24 cellular contexts compared by ENCODE assay signal in the genomic region with DNA sequence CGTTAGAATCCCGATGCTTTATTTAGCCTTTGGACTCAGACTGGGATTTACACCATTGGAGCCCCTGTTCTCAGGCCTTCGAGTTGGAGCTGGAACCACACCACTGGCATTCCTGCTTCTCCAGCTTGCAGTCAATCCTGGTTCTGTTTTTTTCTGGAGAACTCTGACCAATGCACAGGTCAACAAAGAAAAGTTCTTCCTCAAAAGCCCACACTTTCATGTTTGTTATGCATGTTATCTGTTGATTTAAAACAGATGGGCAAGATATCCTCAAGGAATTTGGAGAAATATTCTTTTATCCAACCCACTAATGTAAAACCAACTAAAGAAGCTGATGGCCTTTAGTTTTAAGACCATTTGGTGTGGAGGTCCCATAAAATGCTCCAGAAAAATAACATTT.
"Had no signal": no experiment of that assay in that cellular context is flagged by ENCODE, and none has a peak within 500 bp of the region (broad histone marks: within the 10 kb centered on the region; RNA-seq: fewer than 3 reads in every experiment).

No MANE protein-coding gene starts in this region.

- DNase-seq: activated CD4-positive, alpha-beta T cell treated with anti-CD3 and anti-CD28 coated beads for 4 hours; activated CD8-positive, alpha-beta memory T cell treated with anti-CD3 and anti-CD28 coated beads, Interleukin-2, amount 50 U/mL, for 4 hours; activated CD8-positive, alpha-beta T cell treated with anti-CD3 and anti-CD28 coated beads for 36 hours; activated naive CD4-positive, alpha-beta T cell treated with anti-CD3 and anti-CD28 coated beads for 36 hours; activated T-cell treated with anti-CD3 and anti-CD28 coated beads, Interleukin-2, amount 50 U/mL, for 72 hours; brain microvascular endothelial cell; MV-4-11; NCI-H1092 treated with DMSO at 0.1 percent for 48 hours; NCI-H1417 treated with DMSO at 0.1 percent for 48 hours; NCI-H1694; NCI-H2029; NCI-H2107; NCI-H345; NCI-H510A; NCI-H526 treated with DMSO at 0.1 percent for 48 hours; NCI-H82; Right ventricle myocardium superior; RPMI8226; SJCRH30 had no signal

- H3K4me3 ChIP-seq: cardiac muscle cell, SJCRH30 had no signal

- ATAC-seq: activated CD4-positive, CD25-positive, alpha-beta regulatory T cell treated with anti-CD3 and anti-CD28 coated beads, Interleukin-2, amount 50 U/mL, for 24 hours; activated CD8-positive, alpha-beta T cell treated with anti-CD3 and anti-CD28 coated beads for 36 hours; activated T-cell treated with anti-CD3 and anti-CD28 coated beads, Interleukin-2, amount 50 U/mL, for 72 hours had no signal

- H3K36me3 Mint-ChIP-seq: activated naive CD8-positive, alpha-beta T cell had no signal

- H3K4me3 Mint-ChIP-seq: activated CD8-positive, alpha-beta T cell treated with anti-CD3 and anti-CD28 coated beads for 36 hours; activated naive CD4-positive, alpha-beta T cell treated with anti-CD3 and anti-CD28 coated beads for 36 hours; activated naive CD8-positive, alpha-beta T cell; activated T-cell treated with anti-CD3 and anti-CD28 coated beads, Interleukin-2, amount 50 U/mL, for 72 hours; T-helper 1 cell treated with Interleukin-12 subunit alpha and Interleukin-12 subunit beta and Interleukin-4 antibody, amounts not matched to agents 30 μg/mL and 1 μg/mL, for 36 hours had no signal

- H3K27me3 ChIP-seq: brain microvascular endothelial cell, SJCRH30 had no signal

- H3K9me3 ChIP-seq: SJCRH30 had no signal

- H3K36me3 ChIP-seq: brain microvascular endothelial cell, cardiac muscle cell, SJCRH30 had no signal

- H3K27ac ChIP-seq: brain microvascular endothelial cell, cardiac muscle cell, KMS-11, SJCRH30 had no signal

- H3K9me3 Mint-ChIP-seq: activated CD8-positive, alpha-beta T cell treated with anti-CD3 and anti-CD28 coated beads for 36 hours; activated naive CD4-positive, alpha-beta T cell treated with anti-CD3 and anti-CD28 coated beads for 36 hours; activated T-cell treated with anti-CD3 and anti-CD28 coated beads, Interleukin-2, amount 50 U/mL, for 72 hours; T-helper 1 cell treated with Interleukin-12 subunit alpha and Interleukin-12 subunit beta and Interleukin-4 antibody, amounts not matched to agents 30 μg/mL and 1 μg/mL, for 36 hours had no signal

- H3K27ac Mint-ChIP-seq: activated CD8-positive, alpha-beta T cell treated with anti-CD3 and anti-CD28 coated beads for 36 hours; activated naive CD4-positive, alpha-beta T cell treated with anti-CD3 and anti-CD28 coated beads for 36 hours; activated naive CD8-positive, alpha-beta T cell; activated T-cell treated with anti-CD3 and anti-CD28 coated beads, Interleukin-2, amount 50 U/mL, for 72 hours; T-helper 1 cell treated with Interleukin-12 subunit alpha and Interleukin-12 subunit beta and Interleukin-4 antibody, amounts not matched to agents 30 μg/mL and 1 μg/mL, for 36 hours had no signal
